ENCODE assay signal across 8 cellular contexts in the genomic region with DNA sequence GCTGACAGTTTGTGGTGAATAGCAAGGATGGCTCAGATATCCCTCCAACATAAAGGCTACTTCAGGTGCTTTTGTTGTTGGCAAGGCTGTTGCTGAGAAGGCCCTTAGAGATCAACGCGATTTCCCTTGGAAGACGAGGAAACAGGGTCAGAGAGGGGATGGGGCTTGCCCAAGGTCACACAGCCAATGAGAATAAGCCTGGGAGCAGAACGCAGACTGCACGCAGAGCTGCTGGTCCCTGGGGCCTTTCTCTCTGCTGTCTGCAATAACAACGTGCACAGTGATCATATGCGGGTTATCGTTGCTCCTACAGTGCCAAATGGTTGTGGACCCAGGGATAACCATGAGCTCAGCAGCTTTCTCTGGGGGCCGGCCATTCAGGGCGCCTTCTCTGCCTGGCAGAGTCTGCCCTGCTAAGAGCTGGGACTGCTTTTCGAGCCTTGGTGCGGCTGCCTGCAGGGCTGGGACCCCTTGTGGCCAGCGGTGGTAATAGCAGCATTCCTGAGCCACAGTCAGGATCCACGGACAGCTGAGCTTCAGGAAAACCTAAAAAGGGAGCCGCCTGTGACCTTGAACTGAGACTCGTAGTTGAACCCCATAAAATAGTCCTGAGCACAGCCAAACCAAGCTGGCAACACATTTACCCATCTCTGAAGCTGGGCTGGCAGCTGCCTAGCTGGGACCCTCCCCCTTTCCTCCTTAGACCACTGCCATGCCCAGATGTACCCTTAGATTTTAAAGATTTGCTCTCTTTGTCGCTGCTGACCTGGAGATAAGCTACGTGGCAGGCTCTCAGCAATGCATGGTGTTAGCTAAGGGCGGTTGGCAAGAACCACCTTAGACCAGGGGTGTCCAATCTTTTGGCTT. TPM values are rescaled to one million over a fixed set of nuclear protein-coding genes. Genes with fewer than 3 reads are reported as not detected.
A peak's percentile ranks its signal among the peaks of the same experiment; 100 is the strongest.
DNase-seq lines count a peak whose midpoint lies in the region; ATAC-seq, FAIRE-seq and TF ChIP-seq lines count a peak whose summit lies in the region.

No MANE protein-coding gene starts in this region.

- 8 to 19% (median 9%) methylated on average over 19 of the region's 19 CpGs for WGBS in ovary, 3 donors

- H3K4me1 Mint-ChIP-seq in activated naive CD4-positive, alpha-beta T cell treated with anti-CD3 and anti-CD28 coated beads, Interleukin-2, amount 10 ng/mL, durations not matched to agents 7 days and 5 days, result peaks cover 9% of the 10 kb centered on the region

- H3K27ac ChIP-seq in RWPE1, result no peak overlapping the region
- no peak overlapping the region for H3K27ac ChIP-seq in ovary

- peaks cover 7% of the 10 kb centered on the region for H3K4me1 ChIP-seq in ovary (ENCODE audit: insufficient read depth)

- DNase-seq in D721Med (ENCODE audit: insufficient read length, low spot score), result peak; percentile 28
- DNase-seq in HS-27A (ENCODE audit: low read depth), result peak; percentile 19
- DNase-seq in RWPE1 (ENCODE audit: low spot score), result peak; percentile 81
- DNase-seq in activated naive CD4-positive, alpha-beta T cell treated with anti-CD3 and anti-CD28 coated beads, Interleukin-2, amount 10 ng/mL, durations not matched to agents 7 days and 5 days, result peak; percentile 66
- DNase-seq in glomerular visceral epithelial cell (ENCODE audit: extremely low spot score), result peak; percentile 70
- DNase-seq in ovary, result peak; percentile 70 to 85 (median 80)
- peak; percentile 78 for DNase-seq in ureter (ENCODE audit: low spot score)

- intact Hi-C loops in ovary (cut with DNase I), result loop anchor here in 2 of 4 donors (5.0 kb wide), 1 partner anchor 42 kb away; a partner anchor contains a TSS

- H3K36me3 ChIP-seq in ovary, result no peaks in the 10 kb centered on the region

- ATAC-seq in HG02623 (IDR thresholded peaks at IDR 0.05; ENCODE audit: unreplicated experiment), result no peak

- no peak for TF ChIP-seq EP300 in ovary (IDR thresholded peaks at IDR 0.05)

- CTCF ChIA-PET in RWPE1 (lab: Yijun Ruan, JAX), result interaction anchor here (0.6 to 3.1 kb wide), 21 partner anchors 8 to 1524 kb away, joined by 3 to 15 read pairs (median 3); no protein-coding TSS in a partner anchor
- CTCF ChIA-PET in activated naive CD4-positive, alpha-beta T cell treated with anti-CD3 and anti-CD28 coated beads, Interleukin-2, amount 10 ng/mL, durations not matched to agents 7 days and 5 days (lab: Charles Lee), result interaction anchor here (0.8 to 5.8 kb wide), 13 partner anchors 8 to 43 kb away, joined by 3 to 84 read pairs (median 6); no protein-coding TSS in a partner anchor

- H3K27me3 Mint-ChIP-seq in activated naive CD4-positive, alpha-beta T cell treated with anti-CD3 and anti-CD28 coated beads, Interleukin-2, amount 10 ng/mL, durations not matched to agents 7 days and 5 days, result no peaks in the 10 kb centered on the region

- H3K4me3 Mint-ChIP-seq in activated naive CD4-positive, alpha-beta T cell treated with anti-CD3 and anti-CD28 coated beads, Interleukin-2, amount 10 ng/mL, durations not matched to agents 7 days and 5 days, result no peak overlapping the region

- FAIRE-seq in D721Med (lab: Jason Lieb, UNC), result no peak

- no peak overlapping the region for H3K4me3 ChIP-seq in ovary

- TF ChIP-seq CTCF in D721Med (IDR thresholded peaks at IDR 0.05; ENCODE audit: insufficient read depth, missing control alignments) (peak; percentile 70), RWPE1 (conservative IDR thresholded peaks at IDR 0.05; ENCODE audit: low read depth) (peak; percentile 92), ovary (IDR thresholded peaks at IDR 0.05) (peak; percentile 76 to 90 (median 77))

- POLR2A ChIA-PET in RWPE1 (lab: Yijun Ruan, JAX; ENCODE audit: low non-redundant PET), result interaction anchor here (0.6 kb wide), 1 partner anchor 23 kb away, joined by 11 read pairs; no protein-coding TSS in a partner anchor

- H3K9me3 ChIP-seq in ovary, result no peaks in the 10 kb centered on the region

- H3K27ac Mint-ChIP-seq in activated naive CD4-positive, alpha-beta T cell treated with anti-CD3 and anti-CD28 coated beads, Interleukin-2, amount 10 ng/mL, durations not matched to agents 7 days and 5 days, result no peak overlapping the region

- peaks cover 4% of the 10 kb centered on the region for H3K36me3 Mint-ChIP-seq in activated naive CD4-positive, alpha-beta T cell treated with anti-CD3 and anti-CD28 coated beads, Interleukin-2, amount 10 ng/mL, durations not matched to agents 7 days and 5 days

- no peaks in the 10 kb centered on the region for H3K9me3 Mint-ChIP-seq in activated naive CD4-positive, alpha-beta T cell treated with anti-CD3 and anti-CD28 coated beads, Interleukin-2, amount 10 ng/mL, durations not matched to agents 7 days and 5 days

- TF ChIP-seq POLR2A in ovary (IDR thresholded peaks at IDR 0.05), result no peak

- no peaks in the 10 kb centered on the region for H3K27me3 ChIP-seq in ovary

RNA-seq across cellular contexts. Expression of a gene that starts 39.8 kb away (rescaled TPM):
- total RNA-seq in ovary (not detected), ureter (not detected)
- polyA plus RNA-seq in ovary, result not detected

Comparison
In these comparisons a context has a peak if more than half of its experiments do, and no peak if none do; other contexts are left out.
1. DNase-seq: peak in every context shown above with its lines; median percentile 81 in RWPE1; 80 in ovary; 78 in ureter; 70 in glomerular visceral epithelial cell; 66 in activated naive CD4-positive, alpha-beta T cell treated with anti-CD3 and anti-CD28 coated beads, Interleukin-2, amount 10 ng/mL, durations not matched to agents 7 days and 5 days; 28 in D721Med; 19 in HS-27A.